Comparison of ENCODE assay signal across 10 cellular contexts in the genomic region with DNA sequence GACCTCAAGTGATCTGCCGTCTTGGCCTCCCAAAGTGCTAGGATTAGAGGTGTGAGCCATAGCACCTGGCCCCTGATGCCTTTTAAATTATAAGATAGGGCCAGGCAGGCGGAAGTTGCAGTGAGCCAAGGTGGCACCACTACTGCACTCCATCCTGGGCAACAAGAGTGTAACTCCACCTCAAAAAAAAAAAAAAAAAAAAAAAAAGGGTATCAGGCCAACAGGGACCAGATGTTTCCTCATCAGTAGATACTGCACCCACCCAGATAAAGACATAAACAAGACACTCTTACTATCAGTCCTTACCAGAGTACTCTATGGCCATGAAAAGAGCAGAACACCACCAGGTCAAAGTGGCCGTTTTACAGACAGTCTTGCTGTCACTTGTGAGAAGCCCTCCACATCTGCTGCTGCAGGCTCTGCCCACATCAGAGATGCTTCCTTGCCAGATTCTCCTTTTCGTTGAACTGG. TPM values are rescaled to one million over a fixed set of nuclear protein-coding genes. Genes with fewer than 3 reads are reported as not detected.
DNase-seq lines count a peak whose midpoint lies in the region; ATAC-seq and TF ChIP-seq lines count a peak whose summit lies in the region.
"Had no signal": no experiment of that assay in that cellular context is flagged by ENCODE, and none has a peak within 500 bp of the region (broad histone marks: within the 10 kb centered on the region; RNA-seq: fewer than 3 reads in every experiment).

No MANE protein-coding gene starts in this region.

- no peak overlapping the region for H2AFZ ChIP-seq in DND-41 (ENCODE audit: low read depth, low read length)

- intact Hi-C loops in left colon (cut with DNase I, micrococcal nuclease): no loop called here

- DNase-seq in DND-41: no peak
- DNase-seq in brain microvascular endothelial cell: no peak
- DNase-seq in left colon: no peak
- DNase-seq in anterior cingulate cortex (lab: John Stamatoyannopoulos, UW): no peak
- DNase-seq: dorsolateral prefrontal cortex, NCI-H446 treated with DMSO at 0.1 percent for 48 hours, testis had no signal

- H3K4me2 ChIP-seq in DND-41 (ENCODE audit: insufficient read depth, low read length): peak overlapping the region; percentile 97

- ATAC-seq in DND-41 (ENCODE audit: insufficient read depth, low read depth): no peak
- no peak for ATAC-seq in left colon
- ATAC-seq in GM21528 (IDR thresholded peaks at IDR 0.05; ENCODE audit: low FRiP score, unreplicated experiment): no peak
- ATAC-seq: natural killer cell treated with Interleukin-12 subunit alpha and Interleukin-12 subunit beta and Interleukin-15 and Interleukin-18, amount 100 ng/mL, for 72 hours had no signal

- H3K9me3 ChIP-seq in DND-41 (ENCODE audit: insufficient read depth, low read length, severe bottlenecking) (no peaks in the 10 kb centered on the region), KOPT-K1 (ENCODE audit: insufficient read depth, low read length, poor library complexity, severe bottlenecking) (no peaks in the 10 kb centered on the region)
- H3K9me3 ChIP-seq: testis had no signal

- H3K4me1 ChIP-seq in DND-41 (ENCODE audit: insufficient read depth, low read length): peaks cover 39% of the 10 kb centered on the region
- H3K4me1 ChIP-seq: testis had no signal

- H3K27me3 ChIP-seq in DND-41 (ENCODE audit: insufficient read depth, low read length, poor library complexity) (no peaks in the 10 kb centered on the region), brain microvascular endothelial cell (replicated peaks) (no peaks in the 10 kb centered on the region)
- H3K27me3 ChIP-seq: dorsolateral prefrontal cortex, testis had no signal

- peaks cover 71% of the 10 kb centered on the region for H4K20me1 ChIP-seq in DND-41 (ENCODE audit: insufficient read depth, low read length)

- peak overlapping the region in 1 of 2 experiments; percentile 41; a peak in 2 of 4 replicates for H3K4me3 ChIP-seq in DND-41 (ENCODE audit: low read depth in 1 of 2, low read length in 2 of 2)
- H3K4me3 ChIP-seq in brain microvascular endothelial cell (ENCODE audit: low read depth, low read length): peak overlapping the region; percentile 3
- H3K4me3 ChIP-seq: dorsolateral prefrontal cortex, testis had no signal

- in situ Hi-C loops in brain microvascular endothelial cell (cut with HindIII; ENCODE audit: low pct_ligation_motif_present, low sequenced_read_pairs): no loop called here

- TF ChIP-seq CTCF in DND-41 (IDR thresholded peaks at IDR 0.05; ENCODE audit: borderline replicate concordance, extremely low read depth, low read length, poor library complexity, severe bottlenecking) (no peak), brain microvascular endothelial cell (IDR thresholded peaks at IDR 0.05; ENCODE audit: low read depth, low read length, missing control alignments) (no peak)

- H3K36me3 ChIP-seq in DND-41 (ENCODE audit: insufficient read depth, low read length) (peaks cover 74% of the 10 kb centered on the region), KOPT-K1 (ENCODE audit: insufficient read depth, low read length) (peaks cover 54% of the 10 kb centered on the region), brain microvascular endothelial cell (replicated peaks) (no peaks in the 10 kb centered on the region)

- peak overlapping the region; percentile 57; the same call in 1 of the 2 replicates for H3K27ac ChIP-seq in DND-41 (ENCODE audit: low read length)
- peak overlapping the region; percentile 98 for H3K27ac ChIP-seq in KOPT-K1 (ENCODE audit: low read depth, low read length, poor library complexity, severe bottlenecking)
- H3K27ac ChIP-seq in brain microvascular endothelial cell: no peak overlapping the region
- H3K27ac ChIP-seq: dorsolateral prefrontal cortex, testis had no signal

- H3K9ac ChIP-seq in DND-41 (ENCODE audit: low read depth, low read length): peak overlapping the region; percentile 100; the same call in 1 of the 2 replicates

- peaks cover 88% of the 10 kb centered on the region for H3K79me2 ChIP-seq in DND-41 (ENCODE audit: insufficient read depth, low read length)

RNA-seq across cellular contexts. Expression of a gene that starts 3.3 kb away (rescaled TPM):
- 1 to 10 TPM; 4.6 to 9.8 TPM for total RNA-seq in left colon

RNA-seq across cellular contexts. Expression of a gene that starts 3.6 kb away (rescaled TPM):
- total RNA-seq in left colon: 10 to 100 TPM; 17.6 to 28.8 TPM

RNA-seq across cellular contexts. Expression of a gene that starts 34.2 kb away (rescaled TPM):
- total RNA-seq in left colon: 10 to 100 TPM; 19.6 to 25.7 TPM

RNA-seq across cellular contexts. Expression of a gene that starts 35.0 kb away (rescaled TPM):
- 10 to 100 TPM; 90.6 to 94.3 TPM for total RNA-seq in left colon
